Comparison of ENCODE assay signal across 27 cellular contexts in genomic region chr4:61070269-61070668, GRCh38.
"Had no signal": no experiment of that assay in that cellular context is flagged by ENCODE, and none has a peak within 500 bp of the region (broad histone marks: within the 10 kb centered on the region; RNA-seq: fewer than 3 reads in every experiment).

No MANE protein-coding gene starts in this region.

- ATAC-seq: activated CD8-positive, alpha-beta T cell treated with anti-CD3 and anti-CD28 coated beads, Interleukin-2, amount 10 ng/mL, durations not matched to agents 7 days and 5 days; activated naive CD8-positive, alpha-beta T cell treated with anti-CD3 and anti-CD28 coated beads, Interleukin-2, amount 50 U/mL, for 24 hours; left lobe of liver; lower lobe of right lung; naive thymus-derived CD4-positive, alpha-beta T cell; sciatic nerve; stimulated activated effector memory CD8-positive, alpha-beta T cell treated with anti-CD3 and anti-CD28 coated beads, Interleukin-12 subunit alpha, Interleukin-12 subunit beta, amount 100 ng/mL, for 72 hours; stimulated activated naive CD8-positive, alpha-beta T cell treated with anti-CD3 and anti-CD28 coated beads, Interleukin-15, amount 100 ng/mL, for 72 hours had no signal

- H3K9me3 Mint-ChIP-seq: brain, neural crest cell had no signal

- H3K27me3 Mint-ChIP-seq: activated naive CD8-positive, alpha-beta T cell treated with anti-CD3 and anti-CD28 coated beads, Interleukin-2, amount 50 U/mL, for 24 hours; naive thymus-derived CD4-positive, alpha-beta T cell; stimulated activated naive CD8-positive, alpha-beta T cell treated with anti-CD3 and anti-CD28 coated beads, Interleukin-15, amount 100 ng/mL, for 72 hours had no signal

- H3K27ac Mint-ChIP-seq: activated CD8-positive, alpha-beta T cell treated with anti-CD3 and anti-CD28 coated beads, Interleukin-2, amount 10 ng/mL, durations not matched to agents 7 days and 5 days; activated naive CD8-positive, alpha-beta T cell treated with anti-CD3 and anti-CD28 coated beads, Interleukin-2, amount 50 U/mL, for 24 hours; activated T-helper 1 cell treated with anti-CD3 and anti-CD28 coated beads, Interleukin-12 subunit alpha, Interleukin-12 subunit beta, Interleukin-2, Interleukin-4 antibody, amounts not matched to agents 30 ng/mL and 10 ng/mL and 1 ng/mL, durations not matched to agents 14 hours and 24 hours and 36 hours; brain; naive thymus-derived CD4-positive, alpha-beta T cell; stimulated activated effector memory CD8-positive, alpha-beta T cell treated with anti-CD3 and anti-CD28 coated beads, Interleukin-12 subunit alpha, Interleukin-12 subunit beta, amount 100 ng/mL, for 72 hours; stimulated activated naive CD8-positive, alpha-beta T cell treated with anti-CD3 and anti-CD28 coated beads, Interleukin-15, amount 100 ng/mL, for 72 hours had no signal

- H3K9me3 ChIP-seq: lower lobe of right lung, suprapubic skin, tibial nerve had no signal

- H3K4me3 Mint-ChIP-seq: activated CD8-positive, alpha-beta T cell treated with anti-CD3 and anti-CD28 coated beads, Interleukin-2, amount 10 ng/mL, durations not matched to agents 7 days and 5 days; activated naive CD8-positive, alpha-beta T cell treated with anti-CD3 and anti-CD28 coated beads, Interleukin-2, amount 50 U/mL, for 24 hours; activated T-helper 1 cell treated with anti-CD3 and anti-CD28 coated beads, Interleukin-12 subunit alpha, Interleukin-12 subunit beta, Interleukin-2, Interleukin-4 antibody, amounts not matched to agents 30 ng/mL and 10 ng/mL and 1 ng/mL, durations not matched to agents 14 hours and 24 hours and 36 hours; brain; naive thymus-derived CD4-positive, alpha-beta T cell; neural crest cell; stimulated activated effector memory CD8-positive, alpha-beta T cell treated with anti-CD3 and anti-CD28 coated beads, Interleukin-12 subunit alpha, Interleukin-12 subunit beta, amount 100 ng/mL, for 72 hours; stimulated activated naive CD8-positive, alpha-beta T cell treated with anti-CD3 and anti-CD28 coated beads, Interleukin-15, amount 100 ng/mL, for 72 hours had no signal

- H3K36me3 Mint-ChIP-seq: brain; naive thymus-derived CD4-positive, alpha-beta T cell; stimulated activated effector memory CD8-positive, alpha-beta T cell treated with anti-CD3 and anti-CD28 coated beads, Interleukin-12 subunit alpha, Interleukin-12 subunit beta, amount 100 ng/mL, for 72 hours had no signal

- DNase-seq: activated CD4-positive, alpha-beta T cell treated with anti-CD3 and anti-CD28 coated beads for 1 hour; activated CD4-positive, alpha-beta T cell treated with anti-CD3 and anti-CD28 coated beads, Interleukin-2, amount 50 U/mL, for 1 hour; activated CD8-positive, alpha-beta T cell treated with anti-CD3 and anti-CD28 coated beads, Interleukin-2, amount 10 ng/mL, durations not matched to agents 7 days and 5 days; activated gamma-delta T cell; activated naive CD4-positive, alpha-beta T cell treated with anti-CD3 and anti-CD28 coated beads, Interleukin-2, amount 50 U/mL, for 16 hours; activated naive CD8-positive, alpha-beta T cell treated with anti-CD3 and anti-CD28 coated beads, Interleukin-2, amount 50 U/mL, for 24 hours; central memory CD4-positive, alpha-beta T cell; dermis blood vessel endothelial cell; effector CD8-positive, alpha-beta T cell; erythroblast; foreskin fibroblast; kidney; lower lobe of right lung; mesendoderm; naive thymus-derived CD4-positive, alpha-beta T cell; small intestine; stimulated activated CD4-positive, alpha-beta T cell treated with anti-CD3 and anti-CD28 coated beads, Interleukin-2, amount 100 ng/mL, for 24 hours; stimulated activated naive CD8-positive, alpha-beta T cell treated with anti-CD3 and anti-CD28 coated beads, Interleukin-15, amount 100 ng/mL, for 72 hours; WERI-Rb-1 had no signal

- H3K27ac ChIP-seq: lower lobe of right lung, suprapubic skin, tibial nerve, WERI-Rb-1 had no signal

- H3K36me3 ChIP-seq: lower lobe of right lung, suprapubic skin, tibial nerve, WERI-Rb-1 had no signal

- H3K27me3 ChIP-seq: suprapubic skin, tibial nerve had no signal

- H3K4me3 ChIP-seq: lower lobe of right lung, suprapubic skin, tibial nerve had no signal

- H3K4me1 Mint-ChIP-seq: activated naive CD8-positive, alpha-beta T cell treated with anti-CD3 and anti-CD28 coated beads, Interleukin-2, amount 50 U/mL, for 24 hours; brain; neural crest cell; stimulated activated effector memory CD8-positive, alpha-beta T cell treated with anti-CD3 and anti-CD28 coated beads, Interleukin-12 subunit alpha, Interleukin-12 subunit beta, amount 100 ng/mL, for 72 hours; stimulated activated naive CD8-positive, alpha-beta T cell treated with anti-CD3 and anti-CD28 coated beads, Interleukin-15, amount 100 ng/mL, for 72 hours had no signal

- H3K4me1 ChIP-seq: lower lobe of right lung, suprapubic skin, tibial nerve had no signal
